ENCODE assay signal across 11 cellular contexts in genomic region chr9:2838356-2838983, GRCh38. TPM values are rescaled to one million over a fixed set of nuclear protein-coding genes. Genes with fewer than 3 reads are reported as not detected.
A peak's percentile ranks its signal among the peaks of the same experiment; 100 is the strongest.
DNase-seq lines count a peak whose midpoint lies in the region; ATAC-seq lines count a peak whose summit lies in the region.
"Had no signal": no experiment of that assay in that cellular context is flagged by ENCODE, and none has a peak within 500 bp of the region (broad histone marks: within the 10 kb centered on the region; RNA-seq: fewer than 3 reads in every experiment).

No MANE protein-coding gene starts in this region.

- H2AK5ac ChIP-seq in mesendoderm (ENCODE audit: low read length), result no peak overlapping the region

- no peaks in the 10 kb centered on the region for H3K27me3 ChIP-seq in mesendoderm (ENCODE audit: insufficient read depth, low read length, poor library complexity)

- ATAC-seq in central memory CD8-positive, alpha-beta T cell (replicated peaks; ENCODE audit: extremely low read depth, poor library complexity, severe bottlenecking), result no peak
- ATAC-seq in HG03520 (IDR thresholded peaks at IDR 0.05; ENCODE audit: unreplicated experiment), result no peak
- ATAC-seq: naive thymus-derived CD4-positive, alpha-beta T cell had no signal

- no peaks in the 10 kb centered on the region for H3K9me3 Mint-ChIP-seq in activated naive CD4-positive, alpha-beta T cell treated with anti-CD3 and anti-CD28 coated beads, Interleukin-2, amount 10 ng/mL, durations not matched to agents 7 days and 5 days
- H3K9me3 Mint-ChIP-seq in central memory CD8-positive, alpha-beta T cell, result no peaks in the 10 kb centered on the region
- H3K9me3 Mint-ChIP-seq: naive thymus-derived CD4-positive, alpha-beta T cell had no signal

- H4K5ac ChIP-seq in mesendoderm (ENCODE audit: low read length), result no peak overlapping the region

- peaks cover 31% of the 10 kb centered on the region for H3K36me3 Mint-ChIP-seq in activated naive CD4-positive, alpha-beta T cell treated with anti-CD3 and anti-CD28 coated beads, Interleukin-2, amount 10 ng/mL, durations not matched to agents 7 days and 5 days
- H3K36me3 Mint-ChIP-seq in central memory CD8-positive, alpha-beta T cell (ENCODE audit: insufficient read depth), result peaks cover 26% of the 10 kb centered on the region

- no peaks in the 10 kb centered on the region for H3K27me3 Mint-ChIP-seq in activated naive CD4-positive, alpha-beta T cell treated with anti-CD3 and anti-CD28 coated beads, Interleukin-2, amount 10 ng/mL, durations not matched to agents 7 days and 5 days
- H3K27me3 Mint-ChIP-seq in central memory CD8-positive, alpha-beta T cell, result no peaks in the 10 kb centered on the region
- H3K27me3 Mint-ChIP-seq: naive thymus-derived CD4-positive, alpha-beta T cell had no signal

- no peak overlapping the region for H3K4ac ChIP-seq in mesendoderm (ENCODE audit: low read depth, low read length)

- H3K4me3 Mint-ChIP-seq in activated naive CD4-positive, alpha-beta T cell treated with anti-CD3 and anti-CD28 coated beads, Interleukin-2, amount 10 ng/mL, durations not matched to agents 7 days and 5 days, result no peak overlapping the region
- H3K4me3 Mint-ChIP-seq in central memory CD8-positive, alpha-beta T cell, result no peak overlapping the region
- H3K4me3 Mint-ChIP-seq: naive thymus-derived CD4-positive, alpha-beta T cell had no signal

- no peak overlapping the region for H2BK15ac ChIP-seq in mesendoderm (replicated peaks; ENCODE audit: low read depth)

- CTCF ChIA-PET in activated naive CD4-positive, alpha-beta T cell treated with anti-CD3 and anti-CD28 coated beads, Interleukin-2, amount 10 ng/mL, durations not matched to agents 7 days and 5 days (lab: Charles Lee), result interaction anchor here (1.0 to 1.3 kb wide), 2 partner anchors 49 to 706 kb away, joined by 3 to 4 read pairs; no protein-coding TSS in a partner anchor

- no peak overlapping the region for H3K9ac ChIP-seq in mesendoderm (ENCODE audit: low read length)

- H3K23ac ChIP-seq in mesendoderm (ENCODE audit: low read length), result no peak overlapping the region

- H3K4me3 ChIP-seq in urinary bladder (ENCODE audit: low read depth, low read length), result no peak overlapping the region
- no peak overlapping the region for H3K4me3 ChIP-seq in mesendoderm (ENCODE audit: low read length)

- peak overlapping the region; percentile 18 for H3K27ac ChIP-seq in urinary bladder (ENCODE audit: low read depth)
- H3K27ac ChIP-seq in mesendoderm (ENCODE audit: low read depth, low read length), result no peak overlapping the region

- H3K79me1 ChIP-seq in mesendoderm (ENCODE audit: low read length), result peaks cover 10% of the 10 kb centered on the region

- H4K8ac ChIP-seq in mesendoderm (ENCODE audit: low read depth, low read length), result no peak overlapping the region

- 26% methylated on average over 2 of the region's 2 CpGs for WGBS in urinary bladder
- WGBS in mesendoderm (ENCODE audit: extremely low coverage, insufficient coverage, low lambda C conversion rate), result no CpG with 5 or more reads among the region's 2 CpGs

- peaks cover 16% of the 10 kb centered on the region for H3K4me1 Mint-ChIP-seq in activated naive CD4-positive, alpha-beta T cell treated with anti-CD3 and anti-CD28 coated beads, Interleukin-2, amount 10 ng/mL, durations not matched to agents 7 days and 5 days
- peaks cover 26% of the 10 kb centered on the region for H3K4me1 Mint-ChIP-seq in central memory CD8-positive, alpha-beta T cell

- no peak overlapping the region for H3K18ac ChIP-seq in mesendoderm (ENCODE audit: low read length)

- H3K56ac ChIP-seq in mesendoderm (ENCODE audit: low read length), result no peak overlapping the region

- no peaks in the 10 kb centered on the region for H3K4me1 ChIP-seq in urinary bladder (ENCODE audit: insufficient read depth)
- H3K4me1 ChIP-seq in mesendoderm (ENCODE audit: control insufficient read depth, low read depth, low read length), result no peaks in the 10 kb centered on the region

- H3K4me2 ChIP-seq in mesendoderm (ENCODE audit: low read length), result no peak overlapping the region

- peaks cover 62% of the 10 kb centered on the region for H3K79me2 ChIP-seq in mesendoderm (ENCODE audit: control insufficient read depth, insufficient read depth, low read length)

- no peak overlapping the region for H2BK120ac ChIP-seq in mesendoderm (ENCODE audit: low read depth, low read length)

- DNase-seq in activated naive CD4-positive, alpha-beta T cell treated with anti-CD3 and anti-CD28 coated beads, Interleukin-2, amount 10 ng/mL, durations not matched to agents 7 days and 5 days, result no peak
- no peak for DNase-seq in activated naive CD4-positive, alpha-beta T cell (lab: John Stamatoyannopoulos, UW)
- DNase-seq in central memory CD8-positive, alpha-beta T cell (ENCODE audit: low spot score in 2 of 2), result no peak
- DNase-seq in midbrain (lab: John Stamatoyannopoulos, UW) (peak; percentile 5), mesendoderm (no peak)
- DNase-seq in activated CD8-positive, alpha-beta memory T cell treated with anti-CD3 and anti-CD28 coated beads, Interleukin-2, amount 50 U/mL, for 48 hours, result no peak
- DNase-seq: Caco-2; naive thymus-derived CD4-positive, alpha-beta T cell; RPMI8226 had no signal

- H3K27ac Mint-ChIP-seq in activated naive CD4-positive, alpha-beta T cell treated with anti-CD3 and anti-CD28 coated beads, Interleukin-2, amount 10 ng/mL, durations not matched to agents 7 days and 5 days, result peak overlapping the region; percentile 13
- peak overlapping the region; percentile 11 for H3K27ac Mint-ChIP-seq in central memory CD8-positive, alpha-beta T cell (ENCODE audit: low read depth)

- H2BK5ac ChIP-seq in mesendoderm (ENCODE audit: low read length), result no peak overlapping the region

- no peaks in the 10 kb centered on the region for H3K36me3 ChIP-seq in urinary bladder (ENCODE audit: insufficient read depth)
- peaks cover 8% of the 10 kb centered on the region for H3K36me3 ChIP-seq in mesendoderm (ENCODE audit: control insufficient read depth, insufficient read depth, low read length)

RNA-seq across cellular contexts. Expression of gene PUM3, which starts 5.4 kb away (rescaled TPM):
- 69.0 TPM for total RNA-seq in urinary bladder
- 15.4 TPM for polyA plus RNA-seq in urinary bladder
- 137 TPM for polyA plus RNA-seq in mesendoderm (2013, experiment 1 of 2)
- 120 TPM for polyA plus RNA-seq in mesendoderm (2013, experiment 2 of 2)
